Comparison of ENCODE assay signal across 16 cellular contexts in genomic region chr14:97106166-97106565, GRCh38.
DNase-seq lines count a peak whose midpoint lies in the region; ATAC-seq and TF ChIP-seq lines count a peak whose summit lies in the region.
"Had no signal": no experiment of that assay in that cellular context is flagged by ENCODE, and none has a peak within 500 bp of the region (broad histone marks: within the 10 kb centered on the region; RNA-seq: fewer than 3 reads in every experiment).

No MANE protein-coding gene starts in this region.

- intact Hi-C loops in left colon (cut with DNase I, micrococcal nuclease) = no loop called here
- intact Hi-C loops in MCF 10A (cut with micrococcal nuclease) = no loop called here

- H3K36me3 Mint-ChIP-seq in MCF 10A (ENCODE audit: insufficient read depth, unreplicated experiment) = no peaks in the 10 kb centered on the region

- H3K4me3 Mint-ChIP-seq in MCF 10A (ENCODE audit: unreplicated experiment) = no peak overlapping the region
- H3K4me3 Mint-ChIP-seq: nephron had no signal

- peaks cover 27% of the 10 kb centered on the region for H3K27me3 Mint-ChIP-seq in MCF 10A (ENCODE audit: insufficient read depth, unreplicated experiment)

- ATAC-seq in HG03378 (IDR thresholded peaks at IDR 0.05; ENCODE audit: unreplicated experiment) = peak; percentile 62
- no peak for ATAC-seq in left colon
- ATAC-seq: gastrocnemius medialis had no signal

- CTCF ChIA-PET in MCF 10A (lab: Yijun Ruan, JAX) = interaction anchor here (0.6 kb wide), 1 partner anchor 587 kb away, joined by 4 read pairs; no protein-coding TSS in a partner anchor

- no peaks in the 10 kb centered on the region for H3K4me1 Mint-ChIP-seq in MCF 10A (ENCODE audit: insufficient read depth, unreplicated experiment)

- no peak overlapping the region for H3K27ac Mint-ChIP-seq in MCF 10A (ENCODE audit: low read depth, unreplicated experiment)
- H3K27ac Mint-ChIP-seq: nephron had no signal

- POLR2A ChIA-PET in MCF 10A (lab: Yijun Ruan, JAX) = interaction anchor here (0.7 kb wide), 1 partner anchor 1986 kb away, joined by 3 read pairs; no protein-coding TSS in a partner anchor

- TF ChIP-seq CTCF in GM20000 (IDR thresholded peaks at IDR 0.05; ENCODE audit: extremely low read depth, missing control alignments) (no peak), MCF 10A (IDR thresholded peaks at IDR 0.05; ENCODE audit: unreplicated experiment) (no peak)

- H3K9me3 Mint-ChIP-seq in MCF 10A (ENCODE audit: unreplicated experiment) = no peaks in the 10 kb centered on the region

- BruUV-seq in MCF 10A (replicated peaks; lab: Mats Ljungman, UMichigan) = no TSS peak

- DNase-seq in NCI-H1092 treated with DMSO at 0.1 percent for 48 hours (lab: John Stamatoyannopoulos, UW) (peak; percentile 13), NCI-H1092 (lab: John Stamatoyannopoulos, UW) (no peak), GM20000 (ENCODE audit: low spot score) (peak; percentile 32), left kidney (ENCODE audit: low read depth, low spot score) (peak; percentile 46), ecto neural progenitor cell (ENCODE audit: low spot score) (no peak), left colon (no peak), MCF 10A (ENCODE audit: unreplicated experiment) (no peak)
- DNase-seq: activated T-cell treated with anti-CD3 and anti-CD28 coated beads, Interleukin-2, amount 50 U/mL, for 1 hour; effector memory CD4-positive, alpha-beta T cell; gastrocnemius medialis; KBM-7; NCI-H2081 treated with DMSO at 0.1 percent for 48 hours; sigmoid colon; trophoblast cell had no signal

Comparison
In these comparisons a context has a peak if more than half of its experiments do, and no peak if none do; other contexts are left out.
1. DNase-seq: peak in NCI-H1092 treated with DMSO at 0.1 percent for 48 hours (single experiment), GM20000 (single experiment) and left kidney (single experiment); none in NCI-H1092 (single experiment), ecto neural progenitor cell (single experiment), left colon (0 of 2) and MCF 10A (single experiment).